19 cellular contexts compared by ENCODE assay signal in genomic region chr20:61581825-61582188, GRCh38.
DNase-seq lines count a peak whose midpoint lies in the region; ATAC-seq, FAIRE-seq and TF ChIP-seq lines count a peak whose summit lies in the region.
"Had no signal": no experiment of that assay in that cellular context is flagged by ENCODE, and none has a peak within 500 bp of the region (broad histone marks: within the 10 kb centered on the region; RNA-seq: fewer than 3 reads in every experiment).

No MANE protein-coding gene starts in this region.

- no peaks in the 10 kb centered on the region for H3K79me1 ChIP-seq in trophoblast cell (ENCODE audit: low read length)

- H3K23ac ChIP-seq in trophoblast cell (ENCODE audit: low read length), result no peak overlapping the region

- no peak overlapping the region for H3K4me2 ChIP-seq in trophoblast cell (ENCODE audit: low read length)
- H3K4me2 ChIP-seq: BLaER1 treated with 17β-estradiol and CSF1 and Interleukin-3, amounts not matched to agents 10 nM and 100 nM had no signal

- DNase-seq in ELF-1 (ENCODE audit: low read depth, low spot score), result peak; percentile 31
- DNase-seq in HTR-8/SVneo (ENCODE audit: insufficient read length, low spot score), result no peak
- DNase-seq in endodermal cell, result peak; percentile 55
- DNase-seq in trophoblast cell, result no peak
- DNase-seq in A673 (ENCODE audit: low spot score), result no peak
- no peak for DNase-seq in GM19239 (ENCODE audit: insufficient read length, low spot score)
- DNase-seq: 8988T; Calu3; CD8-positive, alpha-beta T cell; DMS79 treated with DMSO at 0.1 percent for 48 hours; HFFc6; KBM-7 had no signal

- H3K4me1 ChIP-seq in endodermal cell (ENCODE audit: control insufficient read depth, insufficient read depth, low read length), result peaks cover 10% of the 10 kb centered on the region
- no peaks in the 10 kb centered on the region for H3K4me1 ChIP-seq in trophoblast cell (ENCODE audit: control insufficient read depth in 1 of 2, insufficient read depth in 2 of 2, low read length in 2 of 2)
- H3K4me1 ChIP-seq in A673 (ENCODE audit: insufficient read depth, low read length, poor library complexity, severe bottlenecking), result no peaks in the 10 kb centered on the region

- 83 to 85% methylated on average over 14 of the region's 14 CpGs for whole genome bisulfite sequencing in endodermal cell (ENCODE audit: insufficient coverage in 1 of 2, insufficient read length in 1 of 2), 2 experiments
- WGBS in trophoblast cell (ENCODE audit: extremely low coverage, insufficient coverage, insufficient read length), result no CpG with 5 or more reads among the region's 14 CpGs

- no peak overlapping the region for H2BK5ac ChIP-seq in trophoblast cell (ENCODE audit: low read depth, low read length, poor library complexity)

- H3K4me1 Mint-ChIP-seq in endodermal cell, result peaks cover 12% of the 10 kb centered on the region
- H3K4me1 Mint-ChIP-seq: B cell, IgD-negative memory B cell had no signal

- no peak overlapping the region for H3K4me3 Mint-ChIP-seq in endodermal cell
- H3K4me3 Mint-ChIP-seq: B cell; CD8-positive, alpha-beta T cell; HFFc6; IgD-negative memory B cell had no signal

- intact Hi-C loops in A673 (cut with micrococcal nuclease; ENCODE audit: unreplicated experiment), result no loop called here

- H3K9me3 ChIP-seq in endodermal cell (ENCODE audit: control insufficient read depth, low read length) (no peaks in the 10 kb centered on the region), trophoblast cell (ENCODE audit: insufficient read depth, low read depth, low read length) (no peaks in the 10 kb centered on the region), A673 (ENCODE audit: low read depth, low read length, poor library complexity, severe bottlenecking) (no peaks in the 10 kb centered on the region)
- H3K9me3 ChIP-seq: BLaER1 treated with 17β-estradiol and CSF1 and Interleukin-3, amounts not matched to agents 10 nM and 100 nM had no signal

- H3K27me3 ChIP-seq in endodermal cell (ENCODE audit: control insufficient read depth, insufficient read depth, low read length, poor library complexity, severe bottlenecking), result no peaks in the 10 kb centered on the region
- H3K27me3 ChIP-seq in trophoblast cell (ENCODE audit: insufficient read depth, low read length), result no peaks in the 10 kb centered on the region
- H3K27me3 ChIP-seq in A673 (replicated peaks; ENCODE audit: insufficient read depth, low read depth, low read length, poor library complexity), result peaks cover 12% of the 10 kb centered on the region
- H3K27me3 ChIP-seq: BLaER1 treated with 17β-estradiol and CSF1 and Interleukin-3, amounts not matched to agents 10 nM and 100 nM had no signal

- H3K14ac ChIP-seq in trophoblast cell (ENCODE audit: low read length), result no peak overlapping the region

- no peak overlapping the region for H2BK12ac ChIP-seq in trophoblast cell (ENCODE audit: low read length)

- CTCF ChIA-PET in A673 (lab: Charles Lee), result no interaction called here

- H2AK5ac ChIP-seq in trophoblast cell (ENCODE audit: low read length), result no peak overlapping the region

- H3K27ac Mint-ChIP-seq in endodermal cell, result no peak overlapping the region
- H3K27ac Mint-ChIP-seq: B cell; CD8-positive, alpha-beta T cell; HFFc6; IgD-negative memory B cell had no signal

- H3K27me3 Mint-ChIP-seq in endodermal cell (ENCODE audit: insufficient read depth), result peaks cover 12% of the 10 kb centered on the region
- H3K27me3 Mint-ChIP-seq: B cell, IgD-negative memory B cell had no signal

- no peak overlapping the region for H4K12ac ChIP-seq in trophoblast cell (ENCODE audit: low read depth, low read length)

- H3K9ac ChIP-seq in endodermal cell (ENCODE audit: extremely low read depth, low read length, poor library complexity, severe bottlenecking) (no peak overlapping the region), trophoblast cell (ENCODE audit: low read length) (no peak overlapping the region)
- H3K9ac ChIP-seq: BLaER1 treated with 17β-estradiol and CSF1 and Interleukin-3, amounts not matched to agents 10 nM and 100 nM had no signal

- H4K8ac ChIP-seq in trophoblast cell (ENCODE audit: low read depth, low read length), result no peak overlapping the region

- no TSS peak for BruUV-seq in A673 (replicated peaks; lab: Mats Ljungman, UMichigan)

- no peak overlapping the region for H3K4me3 ChIP-seq in endodermal cell (ENCODE audit: low read length)
- peak overlapping the region; percentile 34 for H3K4me3 ChIP-seq in trophoblast cell (ENCODE audit: low read depth, low read length)
- H3K4me3 ChIP-seq in A673 (ENCODE audit: low read depth, low read length, poor library complexity, severe bottlenecking), result no peak overlapping the region
- H3K4me3 ChIP-seq: BLaER1 treated with 17β-estradiol and CSF1 and Interleukin-3, amounts not matched to agents 10 nM and 100 nM; GM12878 had no signal

- H3K4ac ChIP-seq in trophoblast cell (ENCODE audit: low read depth, low read length), result no peak overlapping the region

- no peak for ATAC-seq in HG03469 (IDR thresholded peaks at IDR 0.05; ENCODE audit: unreplicated experiment)
- ATAC-seq: CD8-positive, alpha-beta T cell; GM12878; HCT116 had no signal

- H3K36me3 ChIP-seq in endodermal cell (ENCODE audit: control insufficient read depth, insufficient read depth, low read length), result no peaks in the 10 kb centered on the region
- no peaks in the 10 kb centered on the region for H3K36me3 ChIP-seq in trophoblast cell (ENCODE audit: control insufficient read depth in 1 of 2, insufficient read depth in 2 of 2, low read length in 2 of 2)
- no peaks in the 10 kb centered on the region for H3K36me3 ChIP-seq in A673 (ENCODE audit: insufficient read depth, low read length, poor library complexity, severe bottlenecking)
- H3K36me3 ChIP-seq: BLaER1 treated with 17β-estradiol and CSF1 and Interleukin-3, amounts not matched to agents 10 nM and 100 nM had no signal

- no peak overlapping the region for H3K18ac ChIP-seq in trophoblast cell (ENCODE audit: low read length)

- no peaks in the 10 kb centered on the region for H3K79me2 ChIP-seq in trophoblast cell (ENCODE audit: control insufficient read depth, insufficient read depth, low read length, poor library complexity)

- no peaks in the 10 kb centered on the region for H3K9me3 Mint-ChIP-seq in endodermal cell
- H3K9me3 Mint-ChIP-seq: CD8-positive, alpha-beta T cell; HFFc6 had no signal

- H3K27ac ChIP-seq in endodermal cell (ENCODE audit: low read depth, low read length) (no peak overlapping the region), trophoblast cell (ENCODE audit: low read depth, low read length) (no peak overlapping the region), A673 (ENCODE audit: low read depth, low read length, poor library complexity, severe bottlenecking) (no peak overlapping the region)
- H3K27ac ChIP-seq: BLaER1 treated with 17β-estradiol and CSF1 and Interleukin-3, amounts not matched to agents 10 nM and 100 nM had no signal

- H3K36me3 Mint-ChIP-seq in endodermal cell (ENCODE audit: low read depth), result no peaks in the 10 kb centered on the region
- H3K36me3 Mint-ChIP-seq: CD8-positive, alpha-beta T cell had no signal

- POLR2A ChIA-PET in A673 (lab: Charles Lee; ENCODE audit: low non-redundant PET), result no interaction called here

- FAIRE-seq in HTR-8/SVneo (lab: Jason Lieb, UNC), result peak; percentile 72
- no peak for FAIRE-seq in GM19239 (lab: Jason Lieb, UNC)
- FAIRE-seq: GM12878, H54 had no signal

- no peak for TF ChIP-seq CTCF in endodermal cell (conservative IDR thresholded peaks at IDR 0.05)
- TF ChIP-seq CTCF in A673 (conservative IDR thresholded peaks at IDR 0.05; ENCODE audit: low read depth, low read length), result no peak

- no peak overlapping the region for H2BK120ac ChIP-seq in trophoblast cell (ENCODE audit: insufficient read depth, low read length, poor library complexity)

- no peak overlapping the region for H2AFZ ChIP-seq in trophoblast cell (ENCODE audit: insufficient read depth, low read length, poor library complexity)

- H4K91ac ChIP-seq in trophoblast cell (ENCODE audit: low read depth, low read length), result no peak overlapping the region

Comparison
In these comparisons a context has a peak if more than half of its experiments do, and no peak if none do; other contexts are left out.
1. DNase-seq: peak in ELF-1 (single experiment) and endodermal cell (single experiment); none in HTR-8/SVneo (single experiment), trophoblast cell (0 of 2), A673 (single experiment) and GM19239 (single experiment).